Comparison of ENCODE assay signal across 19 cellular contexts in the genomic region with DNA sequence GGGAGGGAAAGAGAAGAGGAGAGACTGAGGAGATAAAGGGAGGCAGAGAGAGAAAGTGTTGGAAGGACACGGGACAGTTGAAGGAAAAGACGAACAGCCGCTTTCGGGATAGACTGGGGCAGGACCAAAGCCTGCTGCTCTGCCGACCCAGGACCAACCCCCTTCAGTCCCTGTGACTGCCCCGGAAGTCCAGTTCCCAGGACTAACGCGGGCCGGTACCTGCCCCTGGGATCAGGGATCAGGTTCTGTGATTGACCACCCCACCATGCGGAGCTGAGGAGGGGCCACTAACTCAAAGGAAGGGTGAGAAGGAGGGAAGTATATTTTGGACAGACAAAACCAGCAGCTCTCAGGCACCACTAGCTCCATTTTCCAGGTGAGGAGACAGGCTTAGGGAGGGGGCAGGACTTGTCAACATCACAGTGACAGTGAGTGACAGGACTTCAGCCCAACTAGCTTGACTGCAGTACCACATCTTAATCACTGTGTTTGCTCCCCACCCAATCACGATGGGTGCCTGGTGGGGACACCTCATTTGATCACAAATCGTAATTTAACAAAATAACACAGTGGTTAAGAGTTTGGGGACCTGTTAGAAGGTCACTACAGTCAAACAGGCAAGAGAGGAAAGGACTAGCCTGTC. TPM values are rescaled to one million over a fixed set of nuclear protein-coding genes. Genes with fewer than 3 reads are reported as not detected.
"Had no signal": no experiment of that assay in that cellular context is flagged by ENCODE, and none has a peak within 500 bp of the region (broad histone marks: within the 10 kb centered on the region; RNA-seq: fewer than 3 reads in every experiment).

No MANE protein-coding gene starts in this region.

- H3K4me3 ChIP-seq: dorsolateral prefrontal cortex, esophagus squamous epithelium, gastroesophageal sphincter, sigmoid colon, skin epidermis had no signal

- H3K27ac Mint-ChIP-seq: nephron progenitor cell had no signal

- H3K27me3 ChIP-seq: sigmoid colon had no signal

- FAIRE-seq: endometrium had no signal

- H3K9me3 ChIP-seq: esophagus squamous epithelium, gastroesophageal sphincter, neutrophil, sigmoid colon had no signal

- H3K36me3 Mint-ChIP-seq: naive thymus-derived CD4-positive, alpha-beta T cell had no signal

- ATAC-seq: gastroesophageal sphincter; left lobe of liver; naive thymus-derived CD4-positive, alpha-beta T cell had no signal

- H3K36me3 ChIP-seq: esophagus squamous epithelium, gastroesophageal sphincter, neutrophil, sigmoid colon had no signal

- H3K27ac ChIP-seq: dorsolateral prefrontal cortex, esophagus squamous epithelium, gastroesophageal sphincter, neutrophil, sigmoid colon, skin epidermis had no signal

- H3K9me3 Mint-ChIP-seq: naive thymus-derived CD4-positive, alpha-beta T cell; nephron progenitor cell had no signal

- DNase-seq: cortex of kidney; dorsolateral prefrontal cortex; effector memory CD4-positive, alpha-beta T cell; esophagus squamous epithelium; foreskin fibroblast; glutamatergic neuron; mammary epithelial cell; naive thymus-derived CD4-positive, alpha-beta T cell; nephron progenitor cell; sigmoid colon; stimulated activated CD4-positive, alpha-beta T cell treated with anti-CD3 and anti-CD28 coated beads, Interleukin-12 subunit alpha, Interleukin-12 subunit beta, amount 100 ng/mL, for 4 hours; stimulated activated naive CD4-positive, alpha-beta T cell treated with Interleukin-2 at 50 U/mL for 16 hours; trophoblast cell had no signal

- H3K4me1 ChIP-seq: gastroesophageal sphincter, sigmoid colon had no signal

- H3K4me3 Mint-ChIP-seq: nephron progenitor cell had no signal

RNA-seq across cellular contexts. Expression of gene EPHB3, which starts 9.8 kb away (rescaled TPM):
- total RNA-seq: pulmonary artery endothelial cell had no signal
